In the genomic region with DNA sequence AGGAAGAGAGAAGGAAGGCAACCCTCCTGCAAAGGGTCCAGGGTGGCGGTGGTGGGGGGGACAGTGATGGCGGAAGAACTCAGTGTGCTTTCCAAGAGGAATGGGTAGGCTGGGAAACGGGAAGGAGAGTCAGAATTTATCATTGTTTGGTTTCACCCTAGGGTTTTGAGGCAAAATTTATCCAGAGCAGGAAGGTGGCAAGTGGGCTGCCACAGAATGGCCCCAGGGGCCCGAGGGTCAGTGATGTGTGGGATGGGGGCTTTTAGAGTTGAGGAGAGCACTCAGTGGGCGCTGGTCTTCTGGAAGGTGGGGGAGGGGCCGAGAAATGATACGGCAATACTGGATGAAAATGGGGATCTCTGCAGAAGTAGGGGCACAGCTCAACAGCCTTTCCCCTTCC, we compare ENCODE assay signal across 8 cellular contexts. TPM values are rescaled to one million over a fixed set of nuclear protein-coding genes. Genes with fewer than 3 reads are reported as not detected.
DNase-seq lines count a peak whose midpoint lies in the region; ATAC-seq and TF ChIP-seq lines count a peak whose summit lies in the region.

No MANE protein-coding gene starts in this region.

- H4K20me1 ChIP-seq in GM23248 (ENCODE audit: insufficient read depth) (no peaks in the 10 kb centered on the region), smooth muscle cell (ENCODE audit: low read depth) (peaks cover 75% of the 10 kb centered on the region)

- H3F3A ChIP-seq in GM23248 (ENCODE audit: insufficient read depth): peaks cover 47% of the 10 kb centered on the region
- peaks cover 13% of the 10 kb centered on the region for H3F3A ChIP-seq in smooth muscle cell (ENCODE audit: low read depth)

- H3K27me3 ChIP-seq in GM23248 (replicated peaks; ENCODE audit: insufficient read depth) (no peaks in the 10 kb centered on the region), adipocyte (replicated peaks; ENCODE audit: control insufficient read depth, insufficient read depth, low read length) (no peaks in the 10 kb centered on the region), iPS-20b (ENCODE audit: insufficient read depth, low read length) (no peaks in the 10 kb centered on the region), smooth muscle cell (ENCODE audit: low read depth) (no peaks in the 10 kb centered on the region)

- in situ Hi-C loops in GM23248 (cut with MboI): no loop called here

- H3K9me3 ChIP-seq in GM23248 (ENCODE audit: low read depth) (no peaks in the 10 kb centered on the region), adipocyte (ENCODE audit: control insufficient read depth, low read length) (no peaks in the 10 kb centered on the region), iPS-20b (ENCODE audit: insufficient read depth, low read depth, low read length) (no peaks in the 10 kb centered on the region), smooth muscle cell (replicated peaks; ENCODE audit: low read depth) (no peaks in the 10 kb centered on the region)

- H3K27ac ChIP-seq in GM23248 (peak overlapping the region; percentile 94), iPS-20b (ENCODE audit: low read length) (no peak overlapping the region), smooth muscle cell (ENCODE audit: low read depth) (peak overlapping the region; percentile 100)

- H3K9me2 ChIP-seq in GM23248 (ENCODE audit: insufficient read depth): no peaks in the 10 kb centered on the region

- H3K4me2 ChIP-seq in GM23248 (ENCODE audit: unreplicated experiment): peak overlapping the region; percentile 13
- peak overlapping the region; percentile 95 for H3K4me2 ChIP-seq in smooth muscle cell

- H3K36me3 ChIP-seq in GM23248 (ENCODE audit: low read depth) (peaks cover 16% of the 10 kb centered on the region), adipocyte (ENCODE audit: control insufficient read depth, insufficient read depth, low read length, severe bottlenecking) (peaks cover 35% of the 10 kb centered on the region), iPS-20b (ENCODE audit: insufficient read depth, low read depth, low read length) (peaks cover 32% of the 10 kb centered on the region), smooth muscle cell (ENCODE audit: low read depth) (no peaks in the 10 kb centered on the region)

- H3K9ac ChIP-seq in GM23248: peak overlapping the region; percentile 88; the same call in 1 of the 2 replicates
- peak overlapping the region; percentile 85 for H3K9ac ChIP-seq in adipocyte (ENCODE audit: low read length)
- H3K9ac ChIP-seq in iPS-20b (ENCODE audit: low read depth, low read length): peak overlapping the region; percentile 61; the same call in 1 of the 2 replicates
- H3K9ac ChIP-seq in smooth muscle cell (ENCODE audit: low read depth): peak overlapping the region; percentile 8

- H2AFZ ChIP-seq in GM23248 (no peak overlapping the region), smooth muscle cell (ENCODE audit: low read depth) (no peak overlapping the region)

- H3K4me1 ChIP-seq in GM23248 (ENCODE audit: insufficient read depth) (peaks cover 61% of the 10 kb centered on the region), adipocyte (ENCODE audit: control insufficient read depth, insufficient read depth, low read length) (peaks cover 35% of the 10 kb centered on the region), iPS-20b (ENCODE audit: insufficient read depth, low read length) (peaks cover 15% of the 10 kb centered on the region), smooth muscle cell (ENCODE audit: low read depth) (peaks cover 19% of the 10 kb centered on the region)

- no peak for ATAC-seq in GM19351 (IDR thresholded peaks at IDR 0.05; ENCODE audit: unreplicated experiment)

- 68 to 69% methylated on average over 7 of the region's 7 CpGs for WGBS in GM23248 (ENCODE audit: low coverage in 1 of 2, low lambda C conversion rate in 2 of 2, missing lambda C conversion rate in 2 of 2), 2 experiments
- 90% methylated on average over 7 of the region's 7 CpGs for WGBS in smooth muscle cell (ENCODE audit: low lambda C conversion rate)

- no peak for TF ChIP-seq CTCF in smooth muscle cell (IDR thresholded peaks at IDR 0.05; ENCODE audit: borderline replicate concordance, insufficient read depth, poor library complexity, severe bottlenecking)

- H3K4me3 ChIP-seq in GM23248 (no peak overlapping the region), adipocyte (ENCODE audit: low read length) (peak overlapping the region; percentile 56), iPS-20b (ENCODE audit: low read length) (peak overlapping the region; percentile 60; the same call in 1 of the 2 replicates), smooth muscle cell (no peak overlapping the region)

- peaks cover 52% of the 10 kb centered on the region for H3K79me2 ChIP-seq in GM23248 (ENCODE audit: insufficient read depth)
- H3K79me2 ChIP-seq in smooth muscle cell (ENCODE audit: low read depth): peaks cover 15% of the 10 kb centered on the region

- no peak for DNase-seq in GM23248
- no peak for DNase-seq in adipocyte (ENCODE audit: low read depth)
- no peak for DNase-seq in smooth muscle cell (lab: John Stamatoyannopoulos, UW; ENCODE audit: unreplicated experiment)
- no peak for DNase-seq in NCI-H1436 treated with DMSO at 0.1 percent for 48 hours (lab: John Stamatoyannopoulos, UW)
- DNase-seq in COLO668 (lab: John Stamatoyannopoulos, UW; ENCODE audit: unreplicated experiment): no peak
- no peak for DNase-seq in iPS-NIHi7 (ENCODE audit: extremely low spot score)

RNA-seq across cellular contexts. Expression of a gene that starts 0.6 kb away (rescaled TPM):
- 24.5 and 44.9 TPM in 2 replicates for total RNA-seq in GM23248 (2014; rRNA removed; shearing (Covaris generic))
- polyA plus RNA-seq in GM23248 (2016; fragmentation: Nextera tagmentation; extraction: Ambion mirVana) (5.6 and 7.0 TPM in 2 replicates), smooth muscle cell (15.3 and 15.8 TPM in 2 replicates)
- 13.6 and 20.2 TPM in 2 replicates for total RNA-seq in smooth muscle cell

RNA-seq across cellular contexts. Expression of a gene that starts 23.4 kb away (rescaled TPM):
- total RNA-seq in GM23248 (2014; rRNA removed; shearing (Covaris generic)): 1.2 and 1.8 TPM in 2 replicates
- polyA plus RNA-seq in GM23248 (2016; fragmentation: Nextera tagmentation; extraction: Ambion mirVana) (1.3 and 1.5 TPM in 2 replicates), smooth muscle cell (4.5 and 6.5 TPM in 2 replicates)
- total RNA-seq in smooth muscle cell: 2.3 and 4.1 TPM in 2 replicates

RNA-seq across cellular contexts. Expression of a gene that starts 23.5 kb away (rescaled TPM):
- 73.0 and 81.2 TPM in 2 replicates for total RNA-seq in GM23248 (2014; rRNA removed; shearing (Covaris generic))
- polyA plus RNA-seq in GM23248 (2016; fragmentation: Nextera tagmentation; extraction: Ambion mirVana) (66.3 and 69.7 TPM in 2 replicates), smooth muscle cell (64.6 and 77.9 TPM in 2 replicates)
- total RNA-seq in smooth muscle cell: 87.0 and 154 TPM in 2 replicates

RNA-seq across cellular contexts. Expression of a gene that starts 23.6 kb away (rescaled TPM):
- 366 and 370 TPM in 2 replicates for total RNA-seq in GM23248 (2014; rRNA removed; shearing (Covaris generic))
- polyA plus RNA-seq in GM23248 (2016; fragmentation: Nextera tagmentation; extraction: Ambion mirVana) (183 and 184 TPM in 2 replicates), smooth muscle cell (171 and 213 TPM in 2 replicates)
- total RNA-seq in smooth muscle cell: 148 and 198 TPM in 2 replicates

RNA-seq across cellular contexts. Expression of a gene that starts 38.9 kb away (rescaled TPM):
- 596 and 602 TPM in 2 replicates for total RNA-seq in GM23248 (2014; rRNA removed; shearing (Covaris generic))
- 513 and 518 TPM in 2 replicates for polyA plus RNA-seq in GM23248 (2016; fragmentation: Nextera tagmentation; extraction: Ambion mirVana)
- total RNA-seq in smooth muscle cell: 303 and 315 TPM in 2 replicates
- 356 and 400 TPM in 2 replicates for polyA plus RNA-seq in smooth muscle cell

Comparison
In these comparisons a context has a peak if more than half of its experiments do, and no peak if none do; other contexts are left out.
1. H3K4me3 ChIP-seq: peak in adipocyte (single experiment) and iPS-20b (single experiment); none in GM23248 (single experiment) and smooth muscle cell (single experiment).
2. H3K9ac ChIP-seq: peak in every context shown above with its lines; median percentile 88 in GM23248; 85 in adipocyte; 61 in iPS-20b; 8 in smooth muscle cell.